22 cellular contexts compared by ENCODE assay signal in genomic region chr9:136613824-136614371, GRCh38. TPM values are rescaled to one million over a fixed set of nuclear protein-coding genes. Genes with fewer than 3 reads are reported as not detected.
DNase-seq lines count a peak whose midpoint lies in the region; ATAC-seq, FAIRE-seq and TF ChIP-seq lines count a peak whose summit lies in the region.
"Had no signal": no experiment of that assay in that cellular context is flagged by ENCODE, and none has a peak within 500 bp of the region (broad histone marks: within the 10 kb centered on the region; RNA-seq: fewer than 3 reads in every experiment).

No MANE protein-coding gene starts in this region.

- BruUV-seq in A673 (replicated peaks; lab: Mats Ljungman, UMichigan): no TSS peak

- no peaks in the 10 kb centered on the region for H4K20me1 ChIP-seq in astrocyte (ENCODE audit: insufficient read depth, low read length)
- H4K20me1 ChIP-seq in smooth muscle cell (ENCODE audit: low read depth): no peaks in the 10 kb centered on the region
- no peaks in the 10 kb centered on the region; the same call in 1 of the 2 replicates for H4K20me1 ChIP-seq in Karpas-422 (ENCODE audit: insufficient read depth, low read depth, low read length)

- peak overlapping the region; percentile 77 for H3K4me2 ChIP-seq in astrocyte (ENCODE audit: low read length)
- H3K4me2 ChIP-seq in smooth muscle cell: peak overlapping the region; percentile 73
- H3K4me2 ChIP-seq in Karpas-422 (ENCODE audit: low read depth, low read length, poor library complexity, severe bottlenecking): no peak overlapping the region
- H3K4me2 ChIP-seq: GM23338 had no signal

- peak overlapping the region; percentile 24 for H3K27ac ChIP-seq in CD8-positive, alpha-beta memory T cell (ENCODE audit: low read depth, low read length)
- H3K27ac ChIP-seq in astrocyte (ENCODE audit: low read depth, low read length): peak overlapping the region; percentile 50
- H3K27ac ChIP-seq in smooth muscle cell (ENCODE audit: low read depth): peak overlapping the region; percentile 52
- H3K27ac ChIP-seq in A673 (ENCODE audit: low read depth, low read length, poor library complexity, severe bottlenecking): no peak overlapping the region
- no peak overlapping the region for H3K27ac ChIP-seq in Karpas-422 (ENCODE audit: low read length)
- H3K27ac ChIP-seq: epithelial cell of prostate had no signal

- H3K27ac Mint-ChIP-seq in CD8-positive, alpha-beta memory T cell: no peak overlapping the region
- H3K27ac Mint-ChIP-seq in astrocyte (ENCODE audit: unreplicated experiment): no peak overlapping the region
- H3K27ac Mint-ChIP-seq: activated CD4-positive, alpha-beta T cell treated with anti-CD3 and anti-CD28 coated beads, Interleukin-2, amount 10 ng/mL, durations not matched to agents 24 days and 14 days; activated naive CD4-positive, alpha-beta T cell treated with anti-CD3 and anti-CD28 coated beads for 36 hours; GM23338; naive thymus-derived CD4-positive, alpha-beta T cell; progenitor cell of endocrine pancreas had no signal

- H3K79me2 ChIP-seq in astrocyte (ENCODE audit: insufficient read depth, low read length) (no peaks in the 10 kb centered on the region), smooth muscle cell (ENCODE audit: low read depth) (no peaks in the 10 kb centered on the region), Karpas-422 (ENCODE audit: low read length) (no peaks in the 10 kb centered on the region)

- no peak for FAIRE-seq in astrocyte (lab: Jason Lieb, UNC)
- FAIRE-seq: GM12878 had no signal

- H3K4me1 ChIP-seq in CD8-positive, alpha-beta memory T cell (ENCODE audit: insufficient read depth, low read length): peaks cover 2% of the 10 kb centered on the region
- peaks cover 22% of the 10 kb centered on the region for H3K4me1 ChIP-seq in astrocyte (ENCODE audit: insufficient read depth, low read length)
- H3K4me1 ChIP-seq in smooth muscle cell (ENCODE audit: low read depth): peaks cover 7% of the 10 kb centered on the region
- H3K4me1 ChIP-seq in A673 (ENCODE audit: insufficient read depth, low read length, poor library complexity, severe bottlenecking): peaks cover under 1% of the 10 kb centered on the region
- H3K4me1 ChIP-seq in Karpas-422 (ENCODE audit: low read length): peaks cover 17% of the 10 kb centered on the region

- DNase-seq in CD8-positive, alpha-beta memory T cell: no peak
- DNase-seq in astrocyte (ENCODE audit: low read depth) (no peak), left ventricle myocardium superior (no peak), smooth muscle cell (lab: John Stamatoyannopoulos, UW; ENCODE audit: unreplicated experiment) (no peak), A673 (ENCODE audit: low spot score) (no peak), Karpas-422 (no peak), NCI-H2171 (lab: John Stamatoyannopoulos, UW) (no peak)
- DNase-seq: activated CD4-positive, alpha-beta T cell treated with anti-CD3 and anti-CD28 coated beads, Interleukin-2, amount 10 ng/mL, durations not matched to agents 24 days and 14 days; activated naive CD4-positive, alpha-beta T cell treated with anti-CD3 and anti-CD28 coated beads for 36 hours; aorta; KG1; naive thymus-derived CD4-positive, alpha-beta T cell; NCI-H1048; PC-3; stimulated activated CD4-positive, alpha-beta T cell treated with anti-CD3 and anti-CD28 coated beads, Interleukin-15, amount 100 ng/mL, for 24 hours; stimulated activated naive CD8-positive, alpha-beta T cell treated with anti-CD3 and anti-CD28 coated beads, Interleukin-15, Interleukin-2, amounts not matched to agents 100 U/mL and 50 U/mL, for 24 hours had no signal

- no peaks in the 10 kb centered on the region for H3K36me3 Mint-ChIP-seq in CD8-positive, alpha-beta memory T cell
- no peaks in the 10 kb centered on the region for H3K36me3 Mint-ChIP-seq in astrocyte (ENCODE audit: low read depth, unreplicated experiment)
- H3K36me3 Mint-ChIP-seq: naive thymus-derived CD4-positive, alpha-beta T cell had no signal

- POLR2A ChIA-PET in CD8-positive, alpha-beta memory T cell (lab: Charles Lee): no interaction called here
- POLR2A ChIA-PET in A673 (lab: Charles Lee; ENCODE audit: low non-redundant PET): no interaction called here

- H3K9me2 ChIP-seq in Karpas-422 (replicated peaks; ENCODE audit: insufficient read depth, low read length): no peaks in the 10 kb centered on the region

- no peaks in the 10 kb centered on the region for H3K9me3 ChIP-seq in CD8-positive, alpha-beta memory T cell (ENCODE audit: low read length)
- H3K9me3 ChIP-seq in astrocyte (ENCODE audit: insufficient read depth, low read depth, low read length): no peaks in the 10 kb centered on the region
- no peaks in the 10 kb centered on the region for H3K9me3 ChIP-seq in smooth muscle cell (replicated peaks; ENCODE audit: low read depth)
- H3K9me3 ChIP-seq in A673 (ENCODE audit: low read depth, low read length, poor library complexity, severe bottlenecking): no peaks in the 10 kb centered on the region
- H3K9me3 ChIP-seq in Karpas-422 (ENCODE audit: low read length): no peaks in the 10 kb centered on the region

- intact Hi-C loops in left ventricle myocardium superior (cut with micrococcal nuclease): no loop called here
- intact Hi-C loops in A673 (cut with micrococcal nuclease; ENCODE audit: unreplicated experiment): no loop called here

- peak overlapping the region; percentile 39 for H3K9ac ChIP-seq in astrocyte (ENCODE audit: low read length)
- H3K9ac ChIP-seq in smooth muscle cell (ENCODE audit: low read depth): no peak overlapping the region
- H3K9ac ChIP-seq in Karpas-422 (ENCODE audit: low read length): no peak overlapping the region

- peak; percentile 5 for ATAC-seq in left ventricle myocardium superior
- ATAC-seq in HG03432 (IDR thresholded peaks at IDR 0.05; ENCODE audit: unreplicated experiment): no peak
- ATAC-seq: GM12878; GM23338; naive thymus-derived CD4-positive, alpha-beta T cell; PC-3; stimulated activated naive CD8-positive, alpha-beta T cell treated with anti-CD3 and anti-CD28 coated beads, Interleukin-15, Interleukin-2, amounts not matched to agents 100 U/mL and 50 U/mL, for 24 hours had no signal

- H3K4me3 ChIP-seq in CD8-positive, alpha-beta memory T cell (ENCODE audit: low read length): no peak overlapping the region
- H3K4me3 ChIP-seq in astrocyte (ENCODE audit: insufficient read depth, low read depth, low read length): no peak overlapping the region
- H3K4me3 ChIP-seq in smooth muscle cell: no peak overlapping the region
- H3K4me3 ChIP-seq in A673 (ENCODE audit: low read depth, low read length, poor library complexity, severe bottlenecking): no peak overlapping the region
- no peak overlapping the region for H3K4me3 ChIP-seq in Karpas-422 (ENCODE audit: low read length)
- H3K4me3 ChIP-seq: coronary artery, GM12878, GM23338 had no signal

- no peaks in the 10 kb centered on the region for H3K27me3 ChIP-seq in CD8-positive, alpha-beta memory T cell (ENCODE audit: insufficient read depth, low read length, poor library complexity, severe bottlenecking)
- H3K27me3 ChIP-seq in astrocyte (ENCODE audit: insufficient read depth, low read length) (no peaks in the 10 kb centered on the region), smooth muscle cell (ENCODE audit: low read depth) (no peaks in the 10 kb centered on the region), A673 (replicated peaks; ENCODE audit: insufficient read depth, low read depth, low read length, poor library complexity) (no peaks in the 10 kb centered on the region), Karpas-422 (ENCODE audit: low read length) (no peaks in the 10 kb centered on the region)

- TF ChIP-seq CTCF in astrocyte (IDR thresholded peaks at IDR 0.05; ENCODE audit: insufficient read depth, low read depth, low read length): no peak
- no peak for TF ChIP-seq CTCF in smooth muscle cell (IDR thresholded peaks at IDR 0.05; ENCODE audit: borderline replicate concordance, insufficient read depth, poor library complexity, severe bottlenecking)
- no peak for TF ChIP-seq CTCF in A673 (conservative IDR thresholded peaks at IDR 0.05; ENCODE audit: low read depth, low read length)

- WGBS in smooth muscle cell (ENCODE audit: low lambda C conversion rate): 60% methylated on average over 15 of the region's 19 CpGs

- H3F3A ChIP-seq in smooth muscle cell (ENCODE audit: low read depth): no peaks in the 10 kb centered on the region

- H3K4me3 Mint-ChIP-seq in CD8-positive, alpha-beta memory T cell: no peak overlapping the region
- H3K4me3 Mint-ChIP-seq in astrocyte (ENCODE audit: unreplicated experiment): no peak overlapping the region
- H3K4me3 Mint-ChIP-seq: activated CD4-positive, alpha-beta T cell treated with anti-CD3 and anti-CD28 coated beads, Interleukin-2, amount 10 ng/mL, durations not matched to agents 24 days and 14 days; activated naive CD4-positive, alpha-beta T cell treated with anti-CD3 and anti-CD28 coated beads for 36 hours; GM23338; naive thymus-derived CD4-positive, alpha-beta T cell had no signal

- H3K27me3 Mint-ChIP-seq in CD8-positive, alpha-beta memory T cell: peaks cover under 1 to 1% of the 10 kb centered on the region in 2 donors
- no peaks in the 10 kb centered on the region for H3K27me3 Mint-ChIP-seq in astrocyte (ENCODE audit: low read depth, unreplicated experiment)
- H3K27me3 Mint-ChIP-seq: activated CD4-positive, alpha-beta T cell treated with anti-CD3 and anti-CD28 coated beads, Interleukin-2, amount 10 ng/mL, durations not matched to agents 24 days and 14 days; naive thymus-derived CD4-positive, alpha-beta T cell had no signal

- peaks cover 0 to 8% (median 0%) of the 10 kb centered on the region in 3 donors for H3K4me1 Mint-ChIP-seq in CD8-positive, alpha-beta memory T cell
- H3K4me1 Mint-ChIP-seq in astrocyte (ENCODE audit: low read depth, unreplicated experiment): peaks cover 12% of the 10 kb centered on the region
- H3K4me1 Mint-ChIP-seq: activated CD4-positive, alpha-beta T cell treated with anti-CD3 and anti-CD28 coated beads, Interleukin-2, amount 10 ng/mL, durations not matched to agents 24 days and 14 days had no signal

- H2AFZ ChIP-seq in astrocyte (ENCODE audit: low read depth, low read length) (peak overlapping the region; percentile 66), smooth muscle cell (ENCODE audit: low read depth) (peak overlapping the region; percentile 69), Karpas-422 (ENCODE audit: low read length) (no peak overlapping the region)
- H2AFZ ChIP-seq: GM23338 had no signal

- no peaks in the 10 kb centered on the region for H3K9me3 Mint-ChIP-seq in CD8-positive, alpha-beta memory T cell
- H3K9me3 Mint-ChIP-seq in astrocyte (ENCODE audit: unreplicated experiment): no peaks in the 10 kb centered on the region
- H3K9me3 Mint-ChIP-seq: activated CD4-positive, alpha-beta T cell treated with anti-CD3 and anti-CD28 coated beads, Interleukin-2, amount 10 ng/mL, durations not matched to agents 24 days and 14 days; activated naive CD4-positive, alpha-beta T cell treated with anti-CD3 and anti-CD28 coated beads for 36 hours; GM23338; naive thymus-derived CD4-positive, alpha-beta T cell had no signal

- CTCF ChIA-PET in CD8-positive, alpha-beta memory T cell (lab: Charles Lee): no interaction called here
- CTCF ChIA-PET in A673 (lab: Charles Lee): no interaction called here

- no peaks in the 10 kb centered on the region for H3K36me3 ChIP-seq in CD8-positive, alpha-beta memory T cell (ENCODE audit: insufficient read depth, low read length)
- no peaks in the 10 kb centered on the region for H3K36me3 ChIP-seq in astrocyte (ENCODE audit: insufficient read depth, low read length)
- no peaks in the 10 kb centered on the region for H3K36me3 ChIP-seq in smooth muscle cell (ENCODE audit: low read depth)
- H3K36me3 ChIP-seq in A673 (ENCODE audit: insufficient read depth, low read length, poor library complexity, severe bottlenecking): no peaks in the 10 kb centered on the region
- no peaks in the 10 kb centered on the region for H3K36me3 ChIP-seq in Karpas-422 (ENCODE audit: insufficient read depth, low read length)

RNA-seq across cellular contexts. Expression of gene EGFL7, which starts 48.8 kb away (rescaled TPM):
- total RNA-seq in CD8-positive, alpha-beta memory T cell: under 1 TPM; 0.61 to 0.95 TPM
- polyA plus RNA-seq in CD8-positive, alpha-beta memory T cell: 0.40 TPM
- total RNA-seq in astrocyte (12.3 and 15.5 TPM in 2 replicates), left ventricle myocardium superior (63.8 TPM), smooth muscle cell (60.3 and 61.8 TPM in 2 replicates), A673 (2021) (79.5 and 98.5 TPM in 2 replicates)
- 196 and 239 TPM in 2 replicates for polyA plus RNA-seq in smooth muscle cell
- not detected in 2 replicates for total RNA-seq in Karpas-422 (2014; rRNA removed; shearing (Covaris generic); ENCODE audit: low replicate concordance)
- polyA plus RNA-seq: naive thymus-derived CD4-positive, alpha-beta T cell had no signal

Comparison
In these comparisons a context has a peak if more than half of its experiments do, and no peak if none do; other contexts are left out.
1. H3K27ac ChIP-seq: peak in CD8-positive, alpha-beta memory T cell (single experiment), astrocyte (single experiment) and smooth muscle cell (single experiment); none in A673 (single experiment) and Karpas-422 (single experiment).